1 cellular context compared by ENCODE assay signal in the genomic region with DNA sequence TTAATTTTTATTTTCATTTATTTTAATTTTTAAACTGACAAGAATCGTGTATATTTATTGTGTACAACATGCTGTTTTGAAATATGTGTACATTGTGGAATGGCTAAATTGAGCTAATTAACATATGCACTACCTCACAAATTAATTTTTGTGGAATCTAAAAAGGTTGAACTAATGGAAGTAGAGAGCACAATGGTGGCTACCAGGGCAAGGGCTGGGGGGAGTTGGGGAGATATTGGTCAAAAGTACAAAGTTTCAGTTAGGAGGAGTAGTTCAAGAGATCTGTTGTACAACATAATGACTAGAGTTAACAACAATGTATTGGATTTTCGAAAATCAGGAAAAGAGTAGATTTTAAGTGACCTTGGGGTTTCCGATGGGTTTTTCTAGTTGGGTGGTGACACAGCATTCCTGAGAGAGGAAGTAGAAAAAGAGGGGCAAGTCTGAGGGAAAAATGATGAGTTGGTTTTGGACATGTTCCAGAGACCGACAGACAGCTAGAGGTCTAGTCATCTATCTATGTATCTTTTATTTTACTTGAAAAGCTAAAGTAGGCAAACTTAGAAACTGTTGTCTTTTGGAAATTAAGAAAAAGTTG.
TF ChIP-seq lines count a peak whose summit lies in the region.

No MANE protein-coding gene starts in this region.

TF ChIP-seq in HCT116, 20 proteins besides CTCF, POLR2A, EP300 and RAD21 (continued from another document):
- TF ChIP-seq SIN3A (IDR thresholded peaks at IDR 0.05; ENCODE audit: low read depth): no peak
- TF ChIP-seq, protein P1, sequence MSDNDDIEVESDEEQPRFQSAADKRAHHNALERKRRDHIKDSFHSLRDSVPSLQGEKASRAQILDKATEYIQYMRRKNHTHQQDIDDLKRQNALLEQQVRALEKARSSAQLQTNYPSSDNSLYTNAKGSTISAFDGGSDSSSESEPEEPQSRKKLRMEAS (IDR thresholded peaks at IDR 0.05): no peak
- no peak for TF ChIP-seq EZH2 (IDR thresholded peaks at IDR 0.05)
- no peak for TF ChIP-seq EGR1 (IDR thresholded peaks at IDR 0.05; ENCODE audit: low read depth)
- TF ChIP-seq TCF7L2 (IDR thresholded peaks at IDR 0.05; ENCODE audit: borderline replicate concordance, extremely low read depth, insufficient read depth, insufficient read length): no peak
